8 cellular contexts compared by ENCODE assay signal in the genomic region with DNA sequence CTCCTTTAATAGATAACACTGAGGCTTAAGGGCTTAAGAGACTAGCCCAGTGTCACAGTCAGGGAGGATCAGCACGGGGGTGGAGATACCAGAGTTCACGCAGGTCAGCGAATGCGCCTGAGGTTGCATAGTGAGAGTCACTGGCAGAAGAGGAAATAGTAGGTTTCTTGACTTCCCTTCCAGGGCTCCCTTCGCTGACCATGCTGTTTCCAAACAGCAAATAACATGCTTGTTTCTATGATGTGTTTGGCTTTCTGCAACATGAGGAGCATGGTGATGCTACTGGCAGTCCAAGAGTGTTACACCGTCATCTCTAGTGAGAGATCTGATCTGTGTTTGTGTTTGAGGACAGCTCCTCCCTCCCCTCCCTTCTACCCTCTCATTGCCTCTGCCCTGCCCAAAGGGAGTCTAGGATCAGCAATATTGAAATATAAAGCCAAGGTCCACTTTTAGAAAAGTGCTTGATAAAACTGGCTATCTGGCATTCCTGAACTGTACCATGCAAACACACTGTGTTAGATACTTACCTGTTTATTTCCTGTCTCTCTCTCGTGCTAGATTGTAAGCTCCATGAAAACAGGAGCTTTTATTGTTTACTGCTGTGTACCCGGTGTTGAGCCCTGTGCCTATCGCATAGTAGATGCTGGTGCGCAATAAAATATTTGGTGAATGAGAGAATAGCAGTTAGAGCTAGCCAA. TPM values are rescaled to one million over a fixed set of nuclear protein-coding genes. Genes with fewer than 3 reads are reported as not detected.
DNase-seq lines count a peak whose midpoint lies in the region; ATAC-seq and TF ChIP-seq lines count a peak whose summit lies in the region.

No MANE protein-coding gene starts in this region.

- H3K4me1 ChIP-seq in A673 (ENCODE audit: insufficient read depth, low read length, poor library complexity, severe bottlenecking) = peaks cover 11% of the 10 kb centered on the region

- peak overlapping the region; percentile 49 to 93 (median 80) for H3K27ac Mint-ChIP-seq in naive thymus-derived CD8-positive, alpha-beta T cell

- H3K4me1 Mint-ChIP-seq in naive thymus-derived CD8-positive, alpha-beta T cell = peaks cover 48 to 89% (median 84%) of the 10 kb centered on the region in 4 donors

- no peak for TF ChIP-seq CTCF in A673 (conservative IDR thresholded peaks at IDR 0.05; ENCODE audit: low read depth, low read length)

- no peaks in the 10 kb centered on the region for H3K27me3 ChIP-seq in A673 (replicated peaks; ENCODE audit: insufficient read depth, low read depth, low read length, poor library complexity)

- no peaks in the 10 kb centered on the region for H3K36me3 ChIP-seq in A673 (ENCODE audit: insufficient read depth, low read length, poor library complexity, severe bottlenecking)

- H3K9me3 Mint-ChIP-seq in naive thymus-derived CD8-positive, alpha-beta T cell = no peaks in the 10 kb centered on the region

- H3K4me3 Mint-ChIP-seq in naive thymus-derived CD8-positive, alpha-beta T cell = peak overlapping the region; percentile 36 to 75 (median 70)

- CTCF ChIA-PET in A673 (lab: Charles Lee) = no interaction called here

- ATAC-seq in GM19397 (IDR thresholded peaks at IDR 0.05; ENCODE audit: unreplicated experiment) = peak; percentile 48
- peak; percentile 90 for ATAC-seq in HG03520 (IDR thresholded peaks at IDR 0.05; ENCODE audit: unreplicated experiment)
- peak; percentile 18 to 41 for ATAC-seq in naive thymus-derived CD8-positive, alpha-beta T cell

- H3K27me3 Mint-ChIP-seq in naive thymus-derived CD8-positive, alpha-beta T cell = no peaks in the 10 kb centered on the region

- H3K4me3 ChIP-seq in A673 (ENCODE audit: low read depth, low read length, poor library complexity, severe bottlenecking) = no peak overlapping the region

- POLR2A ChIA-PET in naive thymus-derived CD8-positive, alpha-beta T cell (lab: Charles Lee) = interaction anchor here (0.9 to 8.6 kb wide), 3 partner anchors 10 to 13 kb away, joined by 3 to 75 read pairs (median 3); a partner anchor contains a TSS
- POLR2A ChIA-PET in A673 (lab: Charles Lee; ENCODE audit: low non-redundant PET) = no interaction called here

- H3K9me3 ChIP-seq in A673 (ENCODE audit: low read depth, low read length, poor library complexity, severe bottlenecking) = no peaks in the 10 kb centered on the region

- H3K27ac ChIP-seq in A673 (ENCODE audit: low read depth, low read length, poor library complexity, severe bottlenecking) = no peak overlapping the region

- intact Hi-C loops in A673 (cut with micrococcal nuclease; ENCODE audit: unreplicated experiment) = no loop called here

- no TSS peak for BruUV-seq in A673 (replicated peaks; lab: Mats Ljungman, UMichigan)

- peaks cover 5 to 27% (median 18%) of the 10 kb centered on the region in 3 donors for H3K36me3 Mint-ChIP-seq in naive thymus-derived CD8-positive, alpha-beta T cell

- DNase-seq in activated effector memory CD4-positive, alpha-beta T cell treated with anti-CD3 and anti-CD28 coated beads, Interleukin-2, amount 50 U/mL, for 16 hours = peak; percentile 69
- DNase-seq in naive thymus-derived CD8-positive, alpha-beta T cell = peak in 2 of 10 donors; percentile 5 to 21
- no peak for DNase-seq in HT-29 (ENCODE audit: low spot score)
- no peak for DNase-seq in A673 (ENCODE audit: low spot score)
- DNase-seq in DMS 273 treated with DMSO at 0.1 percent for 48 hours (lab: John Stamatoyannopoulos, UW) = no peak
- DNase-seq in SW 1271 (lab: John Stamatoyannopoulos, UW) = no peak

RNA-seq across cellular contexts. Expression of a gene that starts 12.3 kb away (rescaled TPM):
- 100 to 1,000 TPM; 101 to 110 TPM for total RNA-seq in naive thymus-derived CD8-positive, alpha-beta T cell
- polyA plus RNA-seq in naive thymus-derived CD8-positive, alpha-beta T cell = 10 to 100 TPM; 25.3 to 37.8 (median 35.6) TPM
- total RNA-seq in HT-29 (2014; rRNA removed; shearing (Covaris generic)) = 16.1 and 18.3 TPM in 2 replicates
- total RNA-seq in A673 (2021) = 21.3 and 24.3 TPM in 2 replicates

Comparison
In these comparisons a context has a peak if more than half of its experiments do, and no peak if none do; other contexts are left out.
1. ATAC-seq: peak in every context shown above with its lines; median percentile 90 in HG03520; 48 in GM19397; 30 in naive thymus-derived CD8-positive, alpha-beta T cell.